ENCODE assay signal across 1 cellular context in genomic region chr17:40443196-40443987, GRCh38.
A peak's percentile ranks its signal among the peaks of the same experiment; 100 is the strongest.
TF ChIP-seq lines count a peak whose summit lies in the region.

Gene IGFBP4 (plus strand): TSS chr17:40443450. CDS start chr17:40443736, 286 bp downstream.

TF ChIP-seq in HepG2, 621 proteins besides CTCF, POLR2A, EP300 and RAD21 (continued from another document and continues in another):
- peak; percentile 73 for TF ChIP-seq SP4 (CRISPR knock-in tag; IDR thresholded peaks at IDR 0.05)
- no peak for TF ChIP-seq TCF12 (IDR thresholded peaks at IDR 0.05)
- TF ChIP-seq TCF12 (CRISPR knock-in tag; IDR thresholded peaks at IDR 0.05), result no peak
- peak; percentile 97 for TF ChIP-seq MAX (IDR thresholded peaks at IDR 0.05)
- no peak for TF ChIP-seq MEF2D (CRISPR knock-in tag; IDR thresholded peaks at IDR 0.05)
- TF ChIP-seq SP2 (CRISPR knock-in tag; IDR thresholded peaks at IDR 0.05), result no peak; the same call in 1 of the 2 replicates
- TF ChIP-seq TP53 (CRISPR knock-in tag; conservative IDR thresholded peaks at IDR 0.05), result no peak
- TF ChIP-seq IKZF5 (CRISPR knock-in tag; IDR thresholded peaks at IDR 0.05), result no peak
- peak; percentile 53; the same call in 1 of the 2 replicates for TF ChIP-seq HES4 (CRISPR knock-in tag; IDR thresholded peaks at IDR 0.05; ENCODE audit: borderline replicate concordance)
- TF ChIP-seq SALL2 (CRISPR knock-in tag; IDR thresholded peaks at IDR 0.05), result peak; percentile 59
- no peak for TF ChIP-seq ZNF577 (CRISPR knock-in tag; IDR thresholded peaks at IDR 0.05; ENCODE audit: borderline replicate concordance, low read depth)
- TF ChIP-seq TGIF2 (CRISPR knock-in tag; IDR thresholded peaks at IDR 0.05), result no peak; the same call in 1 of the 2 replicates
- TF ChIP-seq NFAT5 (CRISPR knock-in tag; IDR thresholded peaks at IDR 0.05), result peak; percentile 91
- no peak for TF ChIP-seq MZF1 (CRISPR knock-in tag; IDR thresholded peaks at IDR 0.05; ENCODE audit: borderline replicate concordance)
- no peak for TF ChIP-seq ZNF383 (CRISPR knock-in tag; IDR thresholded peaks at IDR 0.05; ENCODE audit: borderline replicate concordance)
- no peak for TF ChIP-seq MATR3 (CRISPR knock-in tag; IDR thresholded peaks at IDR 0.05)
- peak; percentile 83 for TF ChIP-seq SAP130 (CRISPR knock-in tag; IDR thresholded peaks at IDR 0.05; ENCODE audit: low read depth)
- TF ChIP-seq ZBTB37 (CRISPR knock-in tag; IDR thresholded peaks at IDR 0.05), result no peak
- no peak for TF ChIP-seq RBM39 (IDR thresholded peaks at IDR 0.05; ENCODE audit: low read depth, low read length, poor library complexity, severe bottlenecking)
- TF ChIP-seq NCOR1 (IDR thresholded peaks at IDR 0.05; ENCODE audit: borderline replicate concordance, low read length), result no peak
- TF ChIP-seq ZNF710 (CRISPR knock-in tag; IDR thresholded peaks at IDR 0.05; ENCODE audit: borderline replicate concordance), result peak; percentile 73; the same call in 1 of the 2 replicates
- no peak for TF ChIP-seq KIAA2018 (CRISPR knock-in tag; IDR thresholded peaks at IDR 0.05; ENCODE audit: borderline replicate concordance)
- no peak for TF ChIP-seq ZBTB40 (IDR thresholded peaks at IDR 0.05)
- TF ChIP-seq ZBTB40 (CRISPR knock-in tag; IDR thresholded peaks at IDR 0.05), result peak; percentile 69; the same call in 1 of the 2 replicates
- peak; percentile 85; the same call in 1 of the 2 replicates for TF ChIP-seq ZNF333 (CRISPR knock-in tag; IDR thresholded peaks at IDR 0.05; ENCODE audit: borderline replicate concordance)
